Comparison of ENCODE assay signal across 19 cellular contexts in genomic region chr1:213409971-213410370, GRCh38.
"Had no signal": no experiment of that assay in that cellular context is flagged by ENCODE, and none has a peak within 500 bp of the region (broad histone marks: within the 10 kb centered on the region; RNA-seq: fewer than 3 reads in every experiment).

No MANE protein-coding gene starts in this region.

- ATAC-seq: gastrocnemius medialis; naive thymus-derived CD4-positive, alpha-beta T cell; right cardiac atrium had no signal

- H3K4me1 ChIP-seq: esophagus muscularis mucosa, gastrocnemius medialis, suprapubic skin, tibial artery had no signal

- FAIRE-seq: endometrium, keratinocyte, small intestine had no signal

- H3K27me3 ChIP-seq: dorsolateral prefrontal cortex, esophagus muscularis mucosa, gastrocnemius medialis, neutrophil, suprapubic skin, tibial artery had no signal

- DNase-seq: cortex of kidney; dorsolateral prefrontal cortex; effector CD8-positive, alpha-beta T cell; gastrocnemius medialis; glutamatergic neuron; immature natural killer cell; naive thymus-derived CD4-positive, alpha-beta T cell; nephron progenitor cell; posterior cingulate gyrus; right cardiac atrium; small intestine; stimulated activated CD4-positive, alpha-beta T cell treated with anti-CD3 and anti-CD28 coated beads, Interleukin-12 subunit alpha, Interleukin-12 subunit beta, amount 100 ng/mL, for 4 hours; stimulated activated naive CD4-positive, alpha-beta T cell treated with Interleukin-2 at 50 U/mL for 16 hours; tibial artery had no signal

- H3K36me3 ChIP-seq: esophagus muscularis mucosa, gastrocnemius medialis, neutrophil, suprapubic skin, tibial artery had no signal

- H3K27ac ChIP-seq: dorsolateral prefrontal cortex, esophagus muscularis mucosa, gastrocnemius medialis, neutrophil, suprapubic skin, tibial artery had no signal

- H3K9me3 ChIP-seq: esophagus muscularis mucosa, gastrocnemius medialis, neutrophil, suprapubic skin, tibial artery had no signal

- H3K4me3 ChIP-seq: dorsolateral prefrontal cortex, esophagus muscularis mucosa, gastrocnemius medialis, suprapubic skin, tibial artery had no signal
